ENCODE assay signal across 15 cellular contexts in genomic region chr7:117134885-117135552, GRCh38.
DNase-seq lines count a peak whose midpoint lies in the region; ATAC-seq, FAIRE-seq and TF ChIP-seq lines count a peak whose summit lies in the region.
"Had no signal": no experiment of that assay in that cellular context is flagged by ENCODE, and none has a peak within 500 bp of the region (broad histone marks: within the 10 kb centered on the region; RNA-seq: fewer than 3 reads in every experiment).

No MANE protein-coding gene starts in this region.

- POLR2A ChIA-PET in OCI-LY7 (lab: Charles Lee): interaction anchor here (0.6 to 1.5 kb wide), 5 partner anchors 9 to 164 kb away, joined by 3 to 12 read pairs (median 3); no protein-coding TSS in a partner anchor
- POLR2A ChIA-PET in activated CD8-positive, alpha-beta T cell treated with anti-CD3 and anti-CD28 coated beads for 36 hours (lab: Charles Lee): interaction anchor here (1.1 kb wide), 1 partner anchor 89 kb away, joined by 3 read pairs; no protein-coding TSS in a partner anchor

- TF ChIP-seq CTCF in NB4 (IDR thresholded peaks at IDR 0.05; ENCODE audit: low read depth, low read length) (no peak), left lung (IDR thresholded peaks at IDR 0.05) (no peak), OCI-LY7 (conservative IDR thresholded peaks at IDR 0.05; ENCODE audit: low read length) (no peak)
- TF ChIP-seq CTCF in activated CD8-positive, alpha-beta T cell treated with anti-CD3 and anti-CD28 coated beads for 36 hours (IDR thresholded peaks at IDR 0.05): no peak

- H3K36me3 ChIP-seq in left lung: peaks cover 0 to 4% of the 10 kb centered on the region in 2 donors
- no peaks in the 10 kb centered on the region for H3K36me3 ChIP-seq in OCI-LY7 (ENCODE audit: insufficient read depth, low read length)

- H4K20me1 ChIP-seq in OCI-LY7 (ENCODE audit: insufficient read depth, low read length): no peaks in the 10 kb centered on the region

- no peaks in the 10 kb centered on the region for H3K27me3 Mint-ChIP-seq in activated CD8-positive, alpha-beta T cell treated with anti-CD3 and anti-CD28 coated beads for 36 hours
- H3K27me3 Mint-ChIP-seq: stimulated activated naive CD8-positive, alpha-beta T cell treated with anti-CD3 and anti-CD28 coated beads, Interleukin-15, amount 100 ng/mL, for 72 hours had no signal

- intact Hi-C loops in left lung (cut with DNase I) (no loop called here), OCI-LY7 (cut with micrococcal nuclease; ENCODE audit: unreplicated experiment) (loop anchor here (5.0 kb wide), 1 partner anchor 188 kb away; no protein-coding TSS in a partner anchor)
- intact Hi-C loops in activated CD8-positive, alpha-beta T cell treated with anti-CD3 and anti-CD28 coated beads for 36 hours (cut with micrococcal nuclease): no loop called here

- no peak overlapping the region for H3K4me2 ChIP-seq in OCI-LY7 (ENCODE audit: low read length)

- no peak overlapping the region for H2AFZ ChIP-seq in OCI-LY7 (ENCODE audit: low read length)

- peaks cover 0 to 10% of the 10 kb centered on the region in 2 donors for H3K4me1 ChIP-seq in left lung
- H3K4me1 ChIP-seq in OCI-LY7 (ENCODE audit: insufficient read depth, low read length, poor library complexity, severe bottlenecking): no peaks in the 10 kb centered on the region

- H3K79me2 ChIP-seq in OCI-LY7 (ENCODE audit: insufficient read depth, low read depth, low read length): no peaks in the 10 kb centered on the region

- no peak for TF ChIP-seq POLR2A in H54 (IDR thresholded peaks at IDR 0.05; ENCODE audit: low read depth, low read length)
- TF ChIP-seq POLR2A in NB4 (IDR thresholded peaks at IDR 0.05; ENCODE audit: extremely low read depth, insufficient read length): no peak

- no peaks in the 10 kb centered on the region for H3K9me3 Mint-ChIP-seq in activated CD8-positive, alpha-beta T cell treated with anti-CD3 and anti-CD28 coated beads for 36 hours
- H3K9me3 Mint-ChIP-seq: neural crest cell; stimulated activated naive CD8-positive, alpha-beta T cell treated with anti-CD3 and anti-CD28 coated beads, Interleukin-15, amount 100 ng/mL, for 72 hours had no signal

- peak; percentile 44 for ATAC-seq in left lung
- no peak for ATAC-seq in activated CD8-positive, alpha-beta T cell treated with anti-CD3 and anti-CD28 coated beads for 36 hours
- ATAC-seq: stimulated activated naive CD8-positive, alpha-beta T cell treated with anti-CD3 and anti-CD28 coated beads, Interleukin-15, amount 100 ng/mL, for 72 hours had no signal

- FAIRE-seq in GM18507 (lab: Jason Lieb, UNC): peak; percentile 75
- peak; percentile 36 for FAIRE-seq in H54 (lab: Jason Lieb, UNC)
- FAIRE-seq: H1 had no signal

- H3K9me2 ChIP-seq in OCI-LY7 (ENCODE audit: insufficient read depth, low read length): no peaks in the 10 kb centered on the region

- H3K36me3 Mint-ChIP-seq in activated CD8-positive, alpha-beta T cell treated with anti-CD3 and anti-CD28 coated beads for 36 hours (ENCODE audit: low read depth): no peaks in the 10 kb centered on the region

- H3K9me3 ChIP-seq in left lung: no peaks in the 10 kb centered on the region
- H3K9me3 ChIP-seq in OCI-LY7 (ENCODE audit: low read length): no peaks in the 10 kb centered on the region

- CTCF ChIA-PET in OCI-LY7 (lab: Charles Lee; ENCODE audit: unreplicated experiment): no interaction called here
- CTCF ChIA-PET in activated CD8-positive, alpha-beta T cell treated with anti-CD3 and anti-CD28 coated beads for 36 hours (lab: Charles Lee): interaction anchor here (0.7 to 3.3 kb wide), 4 partner anchors 9 to 205 kb away, joined by 3 to 17 read pairs (median 8); no protein-coding TSS in a partner anchor

- no peaks in the 10 kb centered on the region for H3K27me3 ChIP-seq in left lung

- H3K27ac ChIP-seq in left lung: no peak overlapping the region
- no peak overlapping the region for H3K27ac ChIP-seq in OCI-LY7 (ENCODE audit: low read depth, low read length, poor library complexity, severe bottlenecking)

- peaks cover 5% of the 10 kb centered on the region for H3K4me1 Mint-ChIP-seq in activated CD8-positive, alpha-beta T cell treated with anti-CD3 and anti-CD28 coated beads for 36 hours (ENCODE audit: low read depth)
- H3K4me1 Mint-ChIP-seq: neural crest cell had no signal

- H3K27ac Mint-ChIP-seq in activated CD8-positive, alpha-beta T cell treated with anti-CD3 and anti-CD28 coated beads for 36 hours: no peak overlapping the region
- H3K27ac Mint-ChIP-seq: stimulated activated naive CD8-positive, alpha-beta T cell treated with anti-CD3 and anti-CD28 coated beads, Interleukin-15, amount 100 ng/mL, for 72 hours had no signal

- DNase-seq in GM18507 (ENCODE audit: extremely low spot score, insufficient read length, low read depth) (no peak), H54 (ENCODE audit: insufficient read length, low spot score) (no peak), NB4 (ENCODE audit: low read depth) (peak; percentile 41), left lung (no peak), OCI-LY7 (ENCODE audit: low spot score) (no peak), nucleus accumbens (lab: John Stamatoyannopoulos, UW) (no peak), SK-N-DZ (ENCODE audit: low spot score) (no peak)
- DNase-seq in activated CD8-positive, alpha-beta T cell treated with anti-CD3 and anti-CD28 coated beads for 36 hours: no peak
- DNase-seq: activated T-cell treated with anti-CD3 and anti-CD28 coated beads, Interleukin-2, amount 50 U/mL, for 1 hour; erythroblast; stimulated activated CD4-positive, alpha-beta T cell treated with anti-CD3 and anti-CD28 coated beads, Interleukin-15, amount 100 ng/mL, for 24 hours; stimulated activated naive CD8-positive, alpha-beta T cell treated with anti-CD3 and anti-CD28 coated beads, Interleukin-15, amount 100 ng/mL, for 72 hours; T-helper 9 cell had no signal

- no TSS peak for BruUV-seq in OCI-LY7 (replicated peaks; lab: Mats Ljungman, UMichigan)

- no peak overlapping the region for H3K4me3 ChIP-seq in NB4 (ENCODE audit: low read depth, low read length)
- H3K4me3 ChIP-seq in left lung: no peak overlapping the region
- no peak overlapping the region for H3K4me3 ChIP-seq in OCI-LY7 (ENCODE audit: low read depth, low read length, poor library complexity, severe bottlenecking)

- H3K4me3 Mint-ChIP-seq in activated CD8-positive, alpha-beta T cell treated with anti-CD3 and anti-CD28 coated beads for 36 hours: no peak overlapping the region
- H3K4me3 Mint-ChIP-seq: neural crest cell; stimulated activated naive CD8-positive, alpha-beta T cell treated with anti-CD3 and anti-CD28 coated beads, Interleukin-15, amount 100 ng/mL, for 72 hours had no signal
